ENCODE assay signal across 1 cellular context in genomic region chr10:62608189-62608949, GRCh38.
A peak's percentile ranks its signal among the peaks of the same experiment; 100 is the strongest.
TF ChIP-seq lines count a peak whose summit lies in the region.

No MANE protein-coding gene starts in this region.

TF ChIP-seq in HepG2, 621 proteins besides CTCF, POLR2A, EP300 and RAD21:
- TF ChIP-seq ZNF281 (CRISPR knock-in tag; IDR thresholded peaks at IDR 0.05; ENCODE audit: borderline replicate concordance) = peak; percentile 42; the same call in 1 of the 2 replicates
